8 cellular contexts compared by ENCODE assay signal in genomic region chr3:69288161-69288895, GRCh38.
A peak's percentile ranks its signal among the peaks of the same experiment; 100 is the strongest.
DNase-seq lines count a peak whose midpoint lies in the region; ATAC-seq and TF ChIP-seq lines count a peak whose summit lies in the region.

No MANE protein-coding gene starts in this region.

- H3K27ac Mint-ChIP-seq in T-helper 17 cell = peak overlapping the region; percentile 57

- no peaks in the 10 kb centered on the region for H3K36me3 ChIP-seq in H7 (replicated peaks; ENCODE audit: control insufficient read depth, insufficient read depth, low read length)
- no peaks in the 10 kb centered on the region for H3K36me3 ChIP-seq in mesodermal cell (ENCODE audit: control insufficient read depth, insufficient read depth, low read length)
- no peaks in the 10 kb centered on the region for H3K36me3 ChIP-seq in mucosa of descending colon (ENCODE audit: low read depth)

- DNase-seq in ELF-1 (ENCODE audit: low read depth, low spot score) (peak; percentile 92), H7 (peak; percentile 64), T-helper 17 cell (no peak), middle frontal gyrus (ENCODE audit: extremely low spot score, low spot score) (no peak), mucosa of descending colon (no peak)

- peaks cover 7% of the 10 kb centered on the region for H3K27me3 Mint-ChIP-seq in T-helper 17 cell

- peak overlapping the region; percentile 66 for H3K4me3 Mint-ChIP-seq in T-helper 17 cell

- peaks cover 8% of the 10 kb centered on the region for H3K4me1 Mint-ChIP-seq in T-helper 17 cell

- no peaks in the 10 kb centered on the region for H3K9me3 ChIP-seq in T-helper 17 cell (ENCODE audit: control insufficient read depth, low read length, poor library complexity, severe bottlenecking)
- H3K9me3 ChIP-seq in mesodermal cell (ENCODE audit: control insufficient read depth, low read length) = peaks cover 13% of the 10 kb centered on the region
- no peaks in the 10 kb centered on the region for H3K9me3 ChIP-seq in mucosa of descending colon

- H3K27me3 ChIP-seq in H7 (ENCODE audit: control insufficient read depth, insufficient read depth, low read length) = no peaks in the 10 kb centered on the region; the same call in 1 of the 2 replicates

- no peaks in the 10 kb centered on the region for H3K36me3 Mint-ChIP-seq in T-helper 17 cell (ENCODE audit: low read depth)

- peak overlapping the region; percentile 85 for H3K27ac ChIP-seq in mesodermal cell (ENCODE audit: low read depth, low read length, severe bottlenecking)

- WGBS in mesodermal cell (ENCODE audit: insufficient coverage in 2 of 2), 2 experiments = 15 to 16% methylated on average over 9 to 10 of the region's 12 CpGs

- ATAC-seq in T-helper 17 cell (peak; percentile 35), GM21786 (IDR thresholded peaks at IDR 0.05; ENCODE audit: unreplicated experiment) (no peak), mucosa of descending colon (no peak), HG02973 (IDR thresholded peaks at IDR 0.05; ENCODE audit: unreplicated experiment) (no peak)

- no peak overlapping the region for H3K4me3 ChIP-seq in H7 (ENCODE audit: insufficient read depth, low read depth, low read length)
- H3K4me3 ChIP-seq in mesodermal cell (ENCODE audit: extremely low read depth, insufficient read depth, low read length, poor library complexity, severe bottlenecking) = no peak overlapping the region
- no peak overlapping the region for H3K4me3 ChIP-seq in mucosa of descending colon

- H3K4me1 ChIP-seq in mesodermal cell (ENCODE audit: control insufficient read depth, insufficient read depth, low read length, poor library complexity, severe bottlenecking) = peaks cover 32% of the 10 kb centered on the region
- H3K4me1 ChIP-seq in mucosa of descending colon (ENCODE audit: low read depth) = no peaks in the 10 kb centered on the region

- TF ChIP-seq CTCF in mucosa of descending colon (IDR thresholded peaks at IDR 0.05) = no peak

- intact Hi-C loops in mucosa of descending colon (cut with DNase I, micrococcal nuclease) = no loop called here

Comparison
In these comparisons a context has a peak if more than half of its experiments do, and no peak if none do; other contexts are left out.
1. DNase-seq: peak in ELF-1 (single experiment) and H7 (single experiment); none in T-helper 17 cell (0 of 3), middle frontal gyrus (single experiment) and mucosa of descending colon (0 of 3).